In genomic region chr11:11979487-11980117, GRCh38 we compare ENCODE assay signal across 1 cellular context.
TF ChIP-seq lines count a peak whose summit lies in the region.

No MANE protein-coding gene starts in this region.

TF ChIP-seq in HepG2, 621 proteins besides CTCF, POLR2A, EP300 and RAD21 (continued from another document):
- no peak for TF ChIP-seq ARID4A (CRISPR knock-in tag; IDR thresholded peaks at IDR 0.05; ENCODE audit: borderline replicate concordance)
